In the genomic region with DNA sequence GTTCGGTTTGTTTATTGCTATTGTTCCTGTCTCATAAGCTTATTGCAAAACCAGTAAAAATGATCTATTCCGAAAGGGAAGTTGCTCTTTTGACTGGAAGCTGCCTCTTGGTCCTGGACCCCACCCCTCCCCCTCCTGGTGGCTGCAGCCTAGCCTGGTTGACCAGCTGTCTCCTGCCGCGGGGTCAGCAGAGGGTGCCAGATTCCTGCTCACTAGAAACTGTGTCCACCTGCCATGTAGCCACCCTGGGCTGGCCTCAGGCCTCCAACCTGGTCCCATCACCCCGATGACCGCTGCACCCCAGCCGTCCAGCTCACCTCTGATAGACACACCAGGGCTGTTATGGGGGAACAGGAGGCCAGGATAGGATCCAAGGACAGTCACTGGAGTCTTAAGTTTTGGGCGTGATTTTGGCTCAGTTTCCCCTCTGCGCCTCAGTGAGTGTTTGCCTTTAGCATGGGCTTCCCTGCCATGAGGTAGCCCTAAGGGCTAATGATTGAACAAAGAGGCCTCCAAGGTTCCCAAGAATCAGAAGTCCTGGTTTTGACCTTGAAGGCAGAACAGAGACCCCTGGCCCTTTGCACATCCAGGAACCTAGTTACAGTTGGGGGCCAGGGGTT, we compare ENCODE assay signal across 22 cellular contexts. TPM values are rescaled to one million over a fixed set of nuclear protein-coding genes. Genes with fewer than 3 reads are reported as not detected.
A peak's percentile ranks its signal among the peaks of the same experiment; 100 is the strongest.
DNase-seq lines count a peak whose midpoint lies in the region; ATAC-seq and TF ChIP-seq lines count a peak whose summit lies in the region.
"Had no signal": no experiment of that assay in that cellular context is flagged by ENCODE, and none has a peak within 500 bp of the region (broad histone marks: within the 10 kb centered on the region; RNA-seq: fewer than 3 reads in every experiment).

No MANE protein-coding gene starts in this region.

- no peaks in the 10 kb centered on the region for H3K9me3 Mint-ChIP-seq in naive thymus-derived CD8-positive, alpha-beta T cell
- H3K9me3 Mint-ChIP-seq: activated CD4-positive, alpha-beta memory T cell treated with anti-CD3 and anti-CD28 coated beads for 36 hours; activated naive CD8-positive, alpha-beta T cell treated with anti-CD3 and anti-CD28 coated beads for 36 hours; HFFc6; naive B cell had no signal

- H3K36me3 Mint-ChIP-seq in naive thymus-derived CD8-positive, alpha-beta T cell = no peaks in the 10 kb centered on the region
- H3K36me3 Mint-ChIP-seq: activated CD4-positive, alpha-beta memory T cell treated with anti-CD3 and anti-CD28 coated beads for 36 hours; activated naive CD8-positive, alpha-beta T cell treated with anti-CD3 and anti-CD28 coated beads for 36 hours; brain; naive B cell had no signal

- no peak for ATAC-seq in naive thymus-derived CD8-positive, alpha-beta T cell
- ATAC-seq in GM18868 (IDR thresholded peaks at IDR 0.05; ENCODE audit: unreplicated experiment) = no peak
- ATAC-seq: psoas muscle had no signal

- no peak overlapping the region for H3K27ac Mint-ChIP-seq in naive thymus-derived CD8-positive, alpha-beta T cell
- H3K27ac Mint-ChIP-seq: activated CD4-positive, alpha-beta memory T cell treated with anti-CD3 and anti-CD28 coated beads for 36 hours; activated naive CD8-positive, alpha-beta T cell treated with anti-CD3 and anti-CD28 coated beads for 36 hours; HFFc6 had no signal

- in situ Hi-C loops in ACHN (cut with HindIII; ENCODE audit: low pct_ligation_motif_present, low pct_unique_long_range_greater_than_20kb, low sequenced_read_pairs) = loop anchor here (25.0 kb wide), 1 partner anchor 318 kb away; no protein-coding TSS in a partner anchor
- in situ Hi-C loops in G401 (cut with HindIII; ENCODE audit: low sequenced_read_pairs) = no loop called here

- peaks cover 44% of the 10 kb centered on the region for H3K4me1 ChIP-seq in hepatocyte (ENCODE audit: insufficient read depth)
- H3K4me1 ChIP-seq: psoas muscle, vagina had no signal

- H3K27me3 Mint-ChIP-seq in naive thymus-derived CD8-positive, alpha-beta T cell = peaks cover 0 to 19% (median 2%) of the 10 kb centered on the region in 5 donors

- H3K79me2 ChIP-seq in hepatocyte = no peaks in the 10 kb centered on the region

- no peak overlapping the region for H3K4me2 ChIP-seq in hepatocyte

- no peak overlapping the region for H3K4me3 Mint-ChIP-seq in naive thymus-derived CD8-positive, alpha-beta T cell
- H3K4me3 Mint-ChIP-seq: activated CD4-positive, alpha-beta memory T cell treated with anti-CD3 and anti-CD28 coated beads for 36 hours; activated naive CD8-positive, alpha-beta T cell treated with anti-CD3 and anti-CD28 coated beads for 36 hours; brain; HFFc6; naive B cell had no signal

- H3K36me3 ChIP-seq in hepatocyte (replicated peaks; ENCODE audit: insufficient read depth, low read depth) = no peaks in the 10 kb centered on the region
- H3K36me3 ChIP-seq: vagina had no signal

- no peaks in the 10 kb centered on the region for H3K9me3 ChIP-seq in hepatocyte (ENCODE audit: low read depth)
- H3K9me3 ChIP-seq: psoas muscle, vagina had no signal

- WGBS in hepatocyte (ENCODE audit: low lambda C conversion rate, missing lambda C conversion rate) = 72% methylated on average over 9 of the region's 9 CpGs

- TF ChIP-seq CTCF in hepatocyte (IDR thresholded peaks at IDR 0.05; ENCODE audit: poor library complexity) = peak; percentile 6

- H3K27me3 ChIP-seq in hepatocyte = no peaks in the 10 kb centered on the region
- H3K27me3 ChIP-seq: vagina had no signal

- POLR2A ChIA-PET in naive thymus-derived CD8-positive, alpha-beta T cell (lab: Charles Lee) = no interaction called here

- H3K4me3 ChIP-seq in hepatocyte = no peak overlapping the region
- H3K4me3 ChIP-seq: lung, psoas muscle, vagina had no signal

- H4K20me1 ChIP-seq in hepatocyte (ENCODE audit: insufficient read depth, poor library complexity, severe bottlenecking) = no peaks in the 10 kb centered on the region

- H3K9me2 ChIP-seq in hepatocyte (replicated peaks; ENCODE audit: insufficient read depth) = no peaks in the 10 kb centered on the region

- H3K4me1 Mint-ChIP-seq in naive thymus-derived CD8-positive, alpha-beta T cell = peaks cover 0 to 5% (median 0%) of the 10 kb centered on the region in 4 donors
- H3K4me1 Mint-ChIP-seq: naive B cell had no signal

- DNase-seq in ACHN (peak; percentile 31), G401 (ENCODE audit: low spot score) (peak; percentile 21), OCI-M1 (lab: John Stamatoyannopoulos, UW) (peak; percentile 65), hepatocyte (ENCODE audit: low spot score) (no peak), amygdala (lab: John Stamatoyannopoulos, UW) (no peak)
- DNase-seq in naive thymus-derived CD8-positive, alpha-beta T cell = no peak
- DNase-seq in effector CD8-positive, alpha-beta T cell (lab: John Stamatoyannopoulos, UW) = no peak
- DNase-seq: activated CD4-positive, alpha-beta memory T cell treated with anti-CD3 and anti-CD28 coated beads for 36 hours; activated naive CD8-positive, alpha-beta T cell treated with anti-CD3 and anti-CD28 coated beads for 36 hours; activated T-cell treated with anti-CD3 and anti-CD28 coated beads, Interleukin-2, amount 50 U/mL, for 1 hour; HFFc6; naive B cell; NCI-H1105; NCI-H526; psoas muscle; small intestine; stimulated activated CD8-positive, alpha-beta memory T cell treated with anti-CD3 and anti-CD28 coated beads, Interleukin-4, amount 100 ng/mL, for 48 hours had no signal

- no peak overlapping the region for H3K27ac ChIP-seq in hepatocyte
- H3K27ac ChIP-seq: psoas muscle, vagina, VCaP had no signal

- no peak overlapping the region for H2AFZ ChIP-seq in hepatocyte

RNA-seq across cellular contexts. Expression of gene SLF2, which starts 32.9 kb away (rescaled TPM):
- total RNA-seq in G401 (2014; rRNA removed; shearing (Covaris generic)) = 37.0 and 46.2 TPM in 2 replicates
- total RNA-seq in hepatocyte = 23.5 and 28.9 TPM in 2 replicates
- 11.7 and 20.1 TPM in 2 replicates for polyA plus RNA-seq in hepatocyte
- total RNA-seq in naive thymus-derived CD8-positive, alpha-beta T cell = 10 to 100 TPM; 45.8 to 46.1 TPM
- 10 to 100 TPM in 2 of 3 donors, 1 to 10 TPM in 1; 9.7 to 11.2 (median 11.0) TPM for polyA plus RNA-seq in naive thymus-derived CD8-positive, alpha-beta T cell

Comparison
In these comparisons a context has a peak if more than half of its experiments do, and no peak if none do; other contexts are left out.
1. DNase-seq: peak in ACHN (single experiment), G401 (single experiment) and OCI-M1 (single experiment); none in hepatocyte (single experiment), naive thymus-derived CD8-positive, alpha-beta T cell (0 of 10), effector CD8-positive, alpha-beta T cell (single experiment) and amygdala (0 of 56).